Comparison of ENCODE assay signal across 1 cellular context in the genomic region with DNA sequence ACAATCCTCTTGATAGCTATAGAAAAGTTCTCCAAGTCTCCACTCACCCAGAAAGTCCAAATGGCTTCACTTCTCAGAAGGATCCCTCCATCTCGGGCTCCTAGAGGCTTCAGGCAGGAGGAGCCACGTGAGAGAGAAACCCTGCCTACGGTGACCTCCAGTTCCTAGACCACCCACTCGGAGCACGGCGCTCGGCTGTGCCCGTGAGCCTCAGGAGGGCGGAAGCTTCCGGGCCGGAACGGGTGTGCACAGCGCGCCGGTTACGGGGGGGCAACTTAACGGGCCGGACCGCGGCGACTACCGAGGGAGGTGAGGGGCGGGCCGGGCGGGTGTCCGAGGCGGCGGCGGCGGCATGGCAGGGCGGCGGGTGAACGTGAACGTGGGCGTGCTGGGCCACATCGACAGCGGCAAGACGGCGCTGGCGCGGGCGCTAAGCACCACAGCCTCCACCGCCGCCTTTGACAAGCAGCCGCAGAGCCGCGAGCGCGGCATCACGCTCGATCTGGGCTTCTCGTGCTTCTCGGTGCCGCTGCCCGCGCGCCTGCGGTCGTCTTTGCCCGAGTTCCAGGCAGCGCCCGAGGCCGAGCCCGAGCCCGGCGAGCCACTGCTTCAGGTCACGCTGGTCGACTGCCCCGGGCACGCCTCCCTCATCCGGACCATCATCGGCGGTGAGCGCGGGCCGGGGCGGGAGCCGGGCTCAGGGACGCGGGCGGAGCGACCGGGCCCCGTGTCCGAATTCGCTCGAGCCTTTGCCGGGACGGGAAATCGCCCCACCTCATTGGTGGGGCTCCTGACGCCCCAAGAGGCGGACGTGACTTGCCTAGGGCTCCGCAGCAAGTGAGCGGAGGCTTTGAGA.
TF ChIP-seq lines count a peak whose summit lies in the region.

A gene with protein sequence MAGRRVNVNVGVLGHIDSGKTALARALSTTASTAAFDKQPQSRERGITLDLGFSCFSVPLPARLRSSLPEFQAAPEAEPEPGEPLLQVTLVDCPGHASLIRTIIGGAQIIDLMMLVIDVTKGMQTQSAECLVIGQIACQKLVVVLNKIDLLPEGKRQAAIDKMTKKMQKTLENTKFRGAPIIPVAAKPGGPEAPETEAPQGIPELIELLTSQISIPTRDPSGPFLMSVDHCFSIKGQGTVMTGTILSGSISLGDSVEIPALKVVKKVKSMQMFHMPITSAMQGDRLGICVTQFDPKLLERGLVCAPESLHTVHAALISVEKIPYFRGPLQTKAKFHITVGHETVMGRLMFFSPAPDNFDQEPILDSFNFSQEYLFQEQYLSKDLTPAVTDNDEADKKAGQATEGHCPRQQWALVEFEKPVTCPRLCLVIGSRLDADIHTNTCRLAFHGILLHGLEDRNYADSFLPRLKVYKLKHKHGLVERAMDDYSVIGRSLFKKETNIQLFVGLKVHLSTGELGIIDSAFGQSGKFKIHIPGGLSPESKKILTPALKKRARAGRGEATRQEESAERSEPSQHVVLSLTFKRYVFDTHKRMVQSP (plus strand): TSS at position 326 of the 856 bp plus-strand sequence. CDS start 27 bp downstream, at position 353.

TF ChIP-seq in HepG2, 621 proteins besides CTCF, POLR2A, EP300 and RAD21 (continued from another document and continues in another):
- TF ChIP-seq, protein P1, sequence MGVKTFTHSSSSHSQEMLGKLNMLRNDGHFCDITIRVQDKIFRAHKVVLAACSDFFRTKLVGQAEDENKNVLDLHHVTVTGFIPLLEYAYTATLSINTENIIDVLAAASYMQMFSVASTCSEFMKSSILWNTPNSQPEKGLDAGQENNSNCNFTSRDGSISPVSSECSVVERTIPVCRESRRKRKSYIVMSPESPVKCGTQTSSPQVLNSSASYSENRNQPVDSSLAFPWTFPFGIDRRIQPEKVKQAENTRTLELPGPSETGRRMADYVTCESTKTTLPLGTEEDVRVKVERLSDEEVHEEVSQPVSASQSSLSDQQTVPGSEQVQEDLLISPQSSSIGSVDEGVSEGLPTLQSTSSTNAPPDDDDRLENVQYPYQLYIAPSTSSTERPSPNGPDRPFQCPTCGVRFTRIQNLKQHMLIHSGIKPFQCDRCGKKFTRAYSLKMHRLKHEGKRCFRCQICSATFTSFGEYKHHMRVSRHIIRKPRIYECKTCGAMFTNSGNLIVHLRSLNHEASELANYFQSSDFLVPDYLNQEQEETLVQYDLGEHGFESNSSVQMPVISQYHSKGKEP (CRISPR knock-in tag; IDR thresholded peaks at IDR 0.05), result peak; percentile 74; the same call in 1 of the 2 replicates
- no peak for TF ChIP-seq ZSCAN22 (CRISPR knock-in tag; IDR thresholded peaks at IDR 0.05)
- peak; percentile 93 for TF ChIP-seq CCDC6 (CRISPR knock-in tag; IDR thresholded peaks at IDR 0.05)
- TF ChIP-seq ZNF7 (CRISPR knock-in tag; IDR thresholded peaks at IDR 0.05), result no peak; the same call in 1 of the 2 replicates
- peak; percentile 52; the same call in 1 of the 2 replicates for TF ChIP-seq MAFG (CRISPR knock-in tag; IDR thresholded peaks at IDR 0.05)
- TF ChIP-seq AGO1 (IDR thresholded peaks at IDR 0.05; ENCODE audit: low read depth, low read length, poor library complexity, severe bottlenecking), result no peak
- TF ChIP-seq, protein P2, sequence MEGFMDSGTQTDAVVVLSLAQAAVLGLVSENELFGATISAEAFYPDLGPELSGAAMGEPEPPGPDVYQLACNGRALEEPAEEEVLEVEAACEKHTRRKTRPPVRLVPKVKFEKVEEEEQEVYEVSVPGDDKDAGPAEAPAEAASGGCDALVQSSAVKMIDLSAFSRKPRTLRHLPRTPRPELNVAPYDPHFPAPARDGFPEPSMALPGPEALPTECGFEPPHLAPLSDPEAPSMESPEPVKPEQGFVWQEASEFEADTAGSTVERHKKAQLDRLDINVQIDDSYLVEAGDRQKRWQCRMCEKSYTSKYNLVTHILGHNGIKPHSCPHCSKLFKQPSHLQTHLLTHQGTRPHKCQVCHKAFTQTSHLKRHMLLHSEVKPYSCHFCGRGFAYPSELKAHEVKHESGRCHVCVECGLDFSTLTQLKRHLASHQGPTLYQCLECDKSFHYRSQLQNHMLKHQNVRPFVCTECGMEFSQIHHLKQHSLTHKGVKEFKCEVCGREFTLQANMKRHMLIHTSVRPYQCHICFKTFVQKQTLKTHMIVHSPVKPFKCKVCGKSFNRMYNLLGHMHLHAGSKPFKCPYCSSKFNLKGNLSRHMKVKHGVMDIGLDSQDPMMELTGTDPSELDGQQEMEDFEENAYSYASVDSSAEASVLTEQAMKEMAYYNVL (CRISPR knock-in tag; IDR thresholded peaks at IDR 0.05; ENCODE audit: borderline replicate concordance), result peak; percentile 93
- TF ChIP-seq ETV5 (CRISPR knock-in tag; IDR thresholded peaks at IDR 0.05; ENCODE audit: borderline replicate concordance), result peak; percentile 87
- TF ChIP-seq MAFF (IDR thresholded peaks at IDR 0.05; ENCODE audit: low read depth, low read length), result no peak
- peak; percentile 97 for TF ChIP-seq GATAD1 (CRISPR knock-in tag; IDR thresholded peaks at IDR 0.05)
- TF ChIP-seq ZFP41 (CRISPR knock-in tag; IDR thresholded peaks at IDR 0.05; ENCODE audit: borderline replicate concordance), result peak; percentile 76; the same call in 1 of the 2 replicates
- TF ChIP-seq DNMT3B (CRISPR knock-in tag; conservative IDR thresholded peaks at IDR 0.05), result no peak
- TF ChIP-seq, protein P3, sequence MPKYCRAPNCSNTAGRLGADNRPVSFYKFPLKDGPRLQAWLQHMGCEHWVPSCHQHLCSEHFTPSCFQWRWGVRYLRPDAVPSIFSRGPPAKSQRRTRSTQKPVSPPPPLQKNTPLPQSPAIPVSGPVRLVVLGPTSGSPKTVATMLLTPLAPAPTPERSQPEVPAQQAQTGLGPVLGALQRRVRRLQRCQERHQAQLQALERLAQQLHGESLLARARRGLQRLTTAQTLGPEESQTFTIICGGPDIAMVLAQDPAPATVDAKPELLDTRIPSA (CRISPR knock-in tag; IDR thresholded peaks at IDR 0.05; ENCODE audit: borderline replicate concordance), result peak; percentile 95; the same call in 1 of the 2 replicates
- no peak for TF ChIP-seq SP140L (CRISPR knock-in tag; IDR thresholded peaks at IDR 0.05; ENCODE audit: borderline replicate concordance)
- peak; percentile 95 for TF ChIP-seq MIER3 (CRISPR knock-in tag; IDR thresholded peaks at IDR 0.05; ENCODE audit: borderline replicate concordance)
- TF ChIP-seq ZBTB38 (CRISPR knock-in tag; IDR thresholded peaks at IDR 0.05), result peak; percentile 94
- TF ChIP-seq ZMYM4 (CRISPR knock-in tag; IDR thresholded peaks at IDR 0.05), result peak; percentile 99
- TF ChIP-seq CENPX (CRISPR knock-in tag; IDR thresholded peaks at IDR 0.05), result no peak
- TF ChIP-seq RBM22 (optimal IDR thresholded peaks at IDR 0.05; ENCODE audit: low read length), result no peak
- peak; percentile 62; the same call in 1 of the 2 replicates for TF ChIP-seq SETDB1 (CRISPR knock-in tag; IDR thresholded peaks at IDR 0.05; ENCODE audit: borderline replicate concordance)
- peak; percentile 81 for TF ChIP-seq ZNF709 (CRISPR knock-in tag; IDR thresholded peaks at IDR 0.05)
- TF ChIP-seq TBL1XR1 (IDR thresholded peaks at IDR 0.05; ENCODE audit: borderline replicate concordance, low read length, partially characterized antibody), result no peak
- no peak for TF ChIP-seq NBN (conservative IDR thresholded peaks at IDR 0.05)
- TF ChIP-seq GTF3A (CRISPR knock-in tag; conservative IDR thresholded peaks at IDR 0.05), result peak; percentile 54; the same call in 1 of the 2 replicates
- no peak for TF ChIP-seq SATB2 (CRISPR knock-in tag; IDR thresholded peaks at IDR 0.05)
- TF ChIP-seq NR2F6 (IDR thresholded peaks at IDR 0.05), result no peak
- peak; percentile 76; the same call in 1 of the 2 replicates for TF ChIP-seq NR2F6 (CRISPR knock-in tag; IDR thresholded peaks at IDR 0.05)
- TF ChIP-seq MED13 (CRISPR knock-in tag; IDR thresholded peaks at IDR 0.05), result no peak
- TF ChIP-seq KLF9 (CRISPR knock-in tag; IDR thresholded peaks at IDR 0.05; ENCODE audit: low read depth), result 0 out of 2 replicates have a peak, but pooled peaks have one; percentile 24
- TF ChIP-seq, protein P4, sequence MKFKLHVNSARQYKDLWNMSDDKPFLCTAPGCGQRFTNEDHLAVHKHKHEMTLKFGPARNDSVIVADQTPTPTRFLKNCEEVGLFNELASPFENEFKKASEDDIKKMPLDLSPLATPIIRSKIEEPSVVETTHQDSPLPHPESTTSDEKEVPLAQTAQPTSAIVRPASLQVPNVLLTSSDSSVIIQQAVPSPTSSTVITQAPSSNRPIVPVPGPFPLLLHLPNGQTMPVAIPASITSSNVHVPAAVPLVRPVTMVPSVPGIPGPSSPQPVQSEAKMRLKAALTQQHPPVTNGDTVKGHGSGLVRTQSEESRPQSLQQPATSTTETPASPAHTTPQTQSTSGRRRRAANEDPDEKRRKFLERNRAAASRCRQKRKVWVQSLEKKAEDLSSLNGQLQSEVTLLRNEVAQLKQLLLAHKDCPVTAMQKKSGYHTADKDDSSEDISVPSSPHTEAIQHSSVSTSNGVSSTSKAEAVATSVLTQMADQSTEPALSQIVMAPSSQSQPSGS (CRISPR knock-in tag; IDR thresholded peaks at IDR 0.05), result peak; percentile 87; the same call in 1 of the 2 replicates
- TF ChIP-seq, protein P5, sequence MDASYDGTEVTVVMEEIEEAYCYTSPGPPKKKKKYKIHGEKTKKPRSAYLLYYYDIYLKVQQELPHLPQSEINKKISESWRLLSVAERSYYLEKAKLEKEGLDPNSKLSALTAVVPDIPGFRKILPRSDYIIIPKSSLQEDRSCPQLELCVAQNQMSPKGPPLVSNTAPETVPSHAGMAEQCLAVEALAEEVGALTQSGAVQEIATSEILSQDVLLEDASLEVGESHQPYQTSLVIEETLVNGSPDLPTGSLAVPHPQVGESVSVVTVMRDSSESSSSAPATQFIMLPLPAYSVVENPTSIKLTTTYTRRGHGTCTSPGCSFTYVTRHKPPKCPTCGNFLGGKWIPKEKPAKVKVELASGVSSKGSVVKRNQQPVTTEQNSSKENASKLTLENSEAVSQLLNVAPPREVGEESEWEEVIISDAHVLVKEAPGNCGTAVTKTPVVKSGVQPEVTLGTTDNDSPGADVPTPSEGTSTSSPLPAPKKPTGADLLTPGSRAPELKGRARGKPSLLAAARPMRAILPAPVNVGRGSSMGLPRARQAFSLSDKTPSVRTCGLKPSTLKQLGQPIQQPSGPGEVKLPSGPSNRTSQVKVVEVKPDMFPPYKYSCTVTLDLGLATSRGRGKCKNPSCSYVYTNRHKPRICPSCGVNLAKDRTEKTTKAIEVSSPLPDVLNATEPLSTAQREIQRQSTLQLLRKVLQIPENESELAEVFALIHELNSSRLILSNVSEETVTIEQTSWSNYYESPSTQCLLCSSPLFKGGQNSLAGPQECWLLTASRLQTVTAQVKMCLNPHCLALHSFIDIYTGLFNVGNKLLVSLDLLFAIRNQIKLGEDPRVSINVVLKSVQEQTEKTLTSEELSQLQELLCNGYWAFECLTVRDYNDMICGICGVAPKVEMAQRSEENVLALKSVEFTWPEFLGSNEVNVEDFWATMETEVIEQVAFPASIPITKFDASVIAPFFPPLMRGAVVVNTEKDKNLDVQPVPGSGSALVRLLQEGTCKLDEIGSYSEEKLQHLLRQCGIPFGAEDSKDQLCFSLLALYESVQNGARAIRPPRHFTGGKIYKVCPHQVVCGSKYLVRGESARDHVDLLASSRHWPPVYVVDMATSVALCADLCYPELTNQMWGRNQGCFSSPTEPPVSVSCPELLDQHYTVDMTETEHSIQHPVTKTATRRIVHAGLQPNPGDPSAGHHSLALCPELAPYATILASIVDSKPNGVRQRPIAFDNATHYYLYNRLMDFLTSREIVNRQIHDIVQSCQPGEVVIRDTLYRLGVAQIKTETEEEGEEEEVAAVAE (CRISPR knock-in tag; IDR thresholded peaks at IDR 0.05; ENCODE audit: borderline replicate concordance), result peak; percentile 97
- peak; percentile 82; the same call in 1 of the 2 replicates for TF ChIP-seq MTA1 (CRISPR knock-in tag; IDR thresholded peaks at IDR 0.05; ENCODE audit: borderline replicate concordance)
- peak; percentile 85 for TF ChIP-seq ZBTB7B (CRISPR knock-in tag; IDR thresholded peaks at IDR 0.05)
- TF ChIP-seq BRD4 (CRISPR knock-in tag; IDR thresholded peaks at IDR 0.05), result peak; percentile 90
- TF ChIP-seq, protein P6, sequence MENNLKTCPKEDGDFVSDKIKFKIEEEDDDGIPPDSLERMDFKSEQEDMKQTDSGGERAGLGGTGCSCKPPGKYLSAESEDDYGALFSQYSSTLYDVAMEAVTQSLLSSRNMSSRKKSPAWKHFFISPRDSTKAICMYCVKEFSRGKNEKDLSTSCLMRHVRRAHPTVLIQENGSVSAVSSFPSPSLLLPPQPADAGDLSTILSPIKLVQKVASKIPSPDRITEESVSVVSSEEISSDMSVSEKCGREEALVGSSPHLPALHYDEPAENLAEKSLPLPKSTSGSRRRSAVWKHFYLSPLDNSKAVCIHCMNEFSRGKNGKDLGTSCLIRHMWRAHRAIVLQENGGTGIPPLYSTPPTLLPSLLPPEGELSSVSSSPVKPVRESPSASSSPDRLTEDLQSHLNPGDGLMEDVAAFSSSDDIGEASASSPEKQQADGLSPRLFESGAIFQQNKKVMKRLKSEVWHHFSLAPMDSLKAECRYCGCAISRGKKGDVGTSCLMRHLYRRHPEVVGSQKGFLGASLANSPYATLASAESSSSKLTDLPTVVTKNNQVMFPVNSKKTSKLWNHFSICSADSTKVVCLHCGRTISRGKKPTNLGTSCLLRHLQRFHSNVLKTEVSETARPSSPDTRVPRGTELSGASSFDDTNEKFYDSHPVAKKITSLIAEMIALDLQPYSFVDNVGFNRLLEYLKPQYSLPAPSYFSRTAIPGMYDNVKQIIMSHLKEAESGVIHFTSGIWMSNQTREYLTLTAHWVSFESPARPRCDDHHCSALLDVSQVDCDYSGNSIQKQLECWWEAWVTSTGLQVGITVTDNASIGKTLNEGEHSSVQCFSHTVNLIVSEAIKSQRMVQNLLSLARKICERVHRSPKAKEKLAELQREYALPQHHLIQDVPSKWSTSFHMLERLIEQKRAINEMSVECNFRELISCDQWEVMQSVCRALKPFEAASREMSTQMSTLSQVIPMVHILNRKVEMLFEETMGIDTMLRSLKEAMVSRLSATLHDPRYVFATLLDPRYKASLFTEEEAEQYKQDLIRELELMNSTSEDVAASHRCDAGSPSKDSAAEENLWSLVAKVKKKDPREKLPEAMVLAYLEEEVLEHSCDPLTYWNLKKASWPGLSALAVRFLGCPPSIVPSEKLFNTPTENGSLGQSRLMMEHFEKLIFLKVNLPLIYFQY (CRISPR knock-in tag; IDR thresholded peaks at IDR 0.05; ENCODE audit: borderline replicate concordance), result peak; percentile 77; the same call in 1 of the 2 replicates
- TF ChIP-seq KAT2B (IDR thresholded peaks at IDR 0.05; ENCODE audit: borderline replicate concordance, low read depth, low read length), result no peak
- TF ChIP-seq PPARG (CRISPR knock-in tag; conservative IDR thresholded peaks at IDR 0.05), result no peak; the same call in 1 of the 2 replicates
- TF ChIP-seq ZNF598 (CRISPR knock-in tag; IDR thresholded peaks at IDR 0.05; ENCODE audit: borderline replicate concordance), result peak; percentile 84; the same call in 1 of the 2 replicates
- no peak for TF ChIP-seq AKAP8 (CRISPR knock-in tag; IDR thresholded peaks at IDR 0.05)
- no peak for TF ChIP-seq NR2F2 (IDR thresholded peaks at IDR 0.05; ENCODE audit: borderline replicate concordance, low read depth)
- peak; percentile 35 for TF ChIP-seq ZNF781 (CRISPR knock-in tag; IDR thresholded peaks at IDR 0.05; ENCODE audit: borderline replicate concordance, not compliant biosample characterization)
- TF ChIP-seq ZNF644 (CRISPR knock-in tag; IDR thresholded peaks at IDR 0.05; ENCODE audit: low read depth), result 0 out of 2 replicates have a peak, but pooled peaks have one; percentile 17
- no peak for TF ChIP-seq ZFP62 (CRISPR knock-in tag; IDR thresholded peaks at IDR 0.05)
- TF ChIP-seq, protein P7, sequence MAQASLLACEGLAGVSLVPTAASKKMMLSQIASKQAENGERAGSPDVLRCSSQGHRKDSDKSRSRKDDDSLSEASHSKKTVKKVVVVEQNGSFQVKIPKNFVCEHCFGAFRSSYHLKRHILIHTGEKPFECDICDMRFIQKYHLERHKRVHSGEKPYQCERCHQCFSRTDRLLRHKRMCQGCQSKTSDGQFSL (CRISPR knock-in tag; IDR thresholded peaks at IDR 0.05), result peak; percentile 81
- peak; percentile 92 for TF ChIP-seq ZNF563 (CRISPR knock-in tag; IDR thresholded peaks at IDR 0.05)
- 0 out of 2 replicates have a peak, but pooled peaks have one; percentile 26 for TF ChIP-seq FOXM1 (CRISPR knock-in tag; IDR thresholded peaks at IDR 0.05)
